Comparison of ENCODE assay signal across 9 cellular contexts in the genomic region with DNA sequence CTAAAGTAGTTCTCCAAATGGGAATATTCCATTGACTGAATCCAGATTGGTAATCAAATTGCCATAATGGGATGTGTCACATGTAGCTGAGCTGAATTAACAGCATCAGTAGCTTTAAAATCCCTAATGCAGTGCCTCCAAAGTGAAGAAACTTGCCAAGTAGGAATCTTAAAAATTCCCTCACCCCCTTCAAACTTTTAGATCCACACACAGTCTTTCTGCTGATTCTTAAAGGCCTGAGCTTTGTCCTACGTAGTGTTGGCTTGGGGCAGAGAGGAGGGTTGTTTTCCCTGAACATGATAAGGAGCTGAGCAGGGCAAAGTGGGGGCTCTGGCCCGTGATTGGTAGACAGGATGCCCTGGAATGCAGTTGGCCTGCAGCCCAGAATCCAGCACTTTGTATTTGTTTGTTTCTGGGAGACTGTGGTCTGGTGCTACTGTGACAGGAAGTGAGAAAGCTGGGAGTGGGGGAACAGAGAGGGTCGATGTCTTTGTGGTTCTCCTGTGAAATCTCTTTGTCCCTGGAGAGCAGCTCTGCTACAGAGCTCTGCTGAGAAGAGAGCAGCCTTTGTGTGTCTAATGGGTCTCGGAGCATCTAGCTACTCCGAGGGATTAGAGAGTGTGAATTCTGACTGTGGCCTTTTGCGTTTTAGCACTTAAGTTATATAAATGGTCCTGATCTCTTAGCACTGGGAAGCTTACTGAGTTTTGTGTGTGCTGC. TPM values are rescaled to one million over a fixed set of nuclear protein-coding genes. Genes with fewer than 3 reads are reported as not detected.
A peak's percentile ranks its signal among the peaks of the same experiment; 100 is the strongest.
DNase-seq lines count a peak whose midpoint lies in the region; TF ChIP-seq lines count a peak whose summit lies in the region.
"Had no signal": no experiment of that assay in that cellular context is flagged by ENCODE, and none has a peak within 500 bp of the region (broad histone marks: within the 10 kb centered on the region; RNA-seq: fewer than 3 reads in every experiment).

No MANE protein-coding gene starts in this region.

- peak overlapping the region; percentile 89 to 92 for H3K27ac ChIP-seq in SK-N-SH (ENCODE audit: low read depth in 2 of 2, low read length in 1 of 2)

- H3K4me2 ChIP-seq in SK-N-SH, result peak overlapping the region; percentile 76

- peak overlapping the region; percentile 64 for H3K4me3 Mint-ChIP-seq in nephron progenitor cell
- H3K4me3 Mint-ChIP-seq: activated naive CD8-positive, alpha-beta T cell had no signal

- H3K79me2 ChIP-seq in SK-N-SH (ENCODE audit: insufficient read depth), result peaks cover 95% of the 10 kb centered on the region

- peaks cover 35 to 53% of the 10 kb centered on the region in 2 experiments for H3K4me1 ChIP-seq in SK-N-SH (ENCODE audit: control insufficient read depth in 1 of 2, insufficient read depth in 2 of 2, low read depth in 1 of 2, low read length in 1 of 2)

- no peak for TF ChIP-seq CTCF in SK-N-SH (IDR thresholded peaks at IDR 0.05)
- no peak for TF ChIP-seq CTCF in fibroblast of pulmonary artery (IDR thresholded peaks at IDR 0.05; ENCODE audit: low read length, missing control alignments)
- no peak for TF ChIP-seq CTCF in nephron progenitor cell (IDR thresholded peaks at IDR 0.05)

- no peak for TF ChIP-seq RAD21 in SK-N-SH (IDR thresholded peaks at IDR 0.05; ENCODE audit: low read length)

- H3K9me3 Mint-ChIP-seq in nephron progenitor cell, result no peaks in the 10 kb centered on the region

- H3K36me3 ChIP-seq in SK-N-SH (replicated peaks in 1 of 2; ENCODE audit: control insufficient read depth in 1 of 2, insufficient read depth in 2 of 2, low read length in 1 of 2), result peaks cover 0 to 4% of the 10 kb centered on the region in 2 experiments

- H3K27ac Mint-ChIP-seq in nephron progenitor cell, result peak overlapping the region; percentile 97
- H3K27ac Mint-ChIP-seq: activated naive CD8-positive, alpha-beta T cell had no signal

- H3K27me3 ChIP-seq in SK-N-SH (ENCODE audit: insufficient read depth), result no peaks in the 10 kb centered on the region

- peaks cover 59% of the 10 kb centered on the region for H4K20me1 ChIP-seq in SK-N-SH (ENCODE audit: insufficient read depth)

- H3K4me1 Mint-ChIP-seq in nephron progenitor cell, result peaks cover 85% of the 10 kb centered on the region

- 8% methylated on average over 6 of the region's 6 CpGs for WGBS in SK-N-SH (ENCODE audit: low lambda C conversion rate)

- CTCF ChIA-PET in SK-N-SH (lab: Yijun Ruan, JAX), result interaction anchor here (0.9 to 7.6 kb wide), 7 partner anchors 14 to 321 kb away, joined by 3 to 43 read pairs (median 4); a partner anchor contains a TSS

- H3K9me3 ChIP-seq in SK-N-SH, result no peaks in the 10 kb centered on the region

- DNase-seq in NCI-H446 (lab: John Stamatoyannopoulos, UW) (peak; percentile 41 to 48), NCI-H446 treated with DMSO at 0.1 percent for 48 hours (lab: John Stamatoyannopoulos, UW) (no peak), SK-N-SH (peak; percentile 83), fibroblast of pulmonary artery (ENCODE audit: low read depth) (peak; percentile 100), nephron progenitor cell (peak; percentile 64), SHP77 treated with DMSO at 0.1 percent for 48 hours (lab: John Stamatoyannopoulos, UW) (no peak), middle frontal gyrus (ENCODE audit: extremely low spot score, low spot score) (no peak), NCI-H774 (lab: John Stamatoyannopoulos, UW) (no peak)

- peaks cover 21% of the 10 kb centered on the region for H3K36me3 Mint-ChIP-seq in nephron progenitor cell (ENCODE audit: low read depth)

- H2AFZ ChIP-seq in SK-N-SH (ENCODE audit: low read depth), result no peak overlapping the region; the same call in 1 of the 2 replicates

- peaks cover 16% of the 10 kb centered on the region for H3F3A ChIP-seq in SK-N-SH (replicated peaks; ENCODE audit: insufficient read depth)

- H3K4me3 ChIP-seq in SK-N-SH (ENCODE audit: low read depth in 2 of 2, low read length in 1 of 2) (peak overlapping the region; percentile 19 to 43), fibroblast of pulmonary artery (replicated peaks; ENCODE audit: low read depth, low read length) (peak overlapping the region; percentile 39)

- no peaks in the 10 kb centered on the region for H3K27me3 Mint-ChIP-seq in nephron progenitor cell (ENCODE audit: low read depth, poor library complexity)
- H3K27me3 Mint-ChIP-seq: activated naive CD8-positive, alpha-beta T cell had no signal

- H3K9me2 ChIP-seq in SK-N-SH, result no peaks in the 10 kb centered on the region

- POLR2A ChIA-PET in SK-N-SH (lab: Yijun Ruan, JAX), result interaction anchor here (0.7 to 1.5 kb wide), 4 partner anchors 16 to 22 kb away, joined by 3 to 6 read pairs (median 3); a partner anchor contains a TSS

- peak in 1 of 2 experiments; percentile 52; a peak in 3 of 4 replicates for TF ChIP-seq EP300 in SK-N-SH (IDR thresholded peaks at IDR 0.05; ENCODE audit: borderline replicate concordance in 1 of 2, low read depth in 1 of 2, low read length in 1 of 2)

- peak overlapping the region; percentile 59 for H3K9ac ChIP-seq in SK-N-SH

TF ChIP-seq in SK-N-SH, 30 proteins besides CTCF, POLR2A, EP300 and RAD21 (continues in another document):
- TF ChIP-seq NFIC (IDR thresholded peaks at IDR 0.05; ENCODE audit: borderline replicate concordance) (peak; percentile 95), TEAD4 (IDR thresholded peaks at IDR 0.05; ENCODE audit: borderline replicate concordance, insufficient read depth) (peak; percentile 82; the same call in 1 of the 2 replicates), EZH2phosphoT487 (IDR thresholded peaks at IDR 0.05; ENCODE audit: borderline replicate concordance, low read depth) (no peak), MEF2A (IDR thresholded peaks at IDR 0.05; ENCODE audit: borderline replicate concordance, low read depth) (no peak), RXRA (IDR thresholded peaks at IDR 0.05; ENCODE audit: borderline replicate concordance, low read depth) (peak; percentile 71; the same call in 1 of the 2 replicates), SMC3 (IDR thresholded peaks at IDR 0.05; ENCODE audit: low read depth, low read length) (no peak), RCOR1 (IDR thresholded peaks at IDR 0.05; ENCODE audit: low read length) (peak; percentile 99), YY1 (IDR thresholded peaks at IDR 0.05; ENCODE audit: low read depth) (no peak), POLR2AphosphoS5 (IDR thresholded peaks at IDR 0.05; ENCODE audit: low read depth, low read length) (peak; percentile 47), MXI1 (IDR thresholded peaks at IDR 0.05; ENCODE audit: low read depth, low read length) (peak; percentile 42), FOXM1 (IDR thresholded peaks at IDR 0.05; ENCODE audit: low read depth) (no peak)
- TF ChIP-seq, protein P1, sequence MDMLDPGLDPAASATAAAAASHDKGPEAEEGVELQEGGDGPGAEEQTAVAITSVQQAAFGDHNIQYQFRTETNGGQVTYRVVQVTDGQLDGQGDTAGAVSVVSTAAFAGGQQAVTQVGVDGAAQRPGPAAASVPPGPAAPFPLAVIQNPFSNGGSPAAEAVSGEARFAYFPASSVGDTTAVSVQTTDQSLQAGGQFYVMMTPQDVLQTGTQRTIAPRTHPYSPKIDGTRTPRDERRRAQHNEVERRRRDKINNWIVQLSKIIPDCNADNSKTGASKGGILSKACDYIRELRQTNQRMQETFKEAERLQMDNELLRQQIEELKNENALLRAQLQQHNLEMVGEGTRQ (IDR thresholded peaks at IDR 0.05; ENCODE audit: borderline replicate concordance, low read depth, low read length), result no peak
- TF ChIP-seq, protein P2, sequence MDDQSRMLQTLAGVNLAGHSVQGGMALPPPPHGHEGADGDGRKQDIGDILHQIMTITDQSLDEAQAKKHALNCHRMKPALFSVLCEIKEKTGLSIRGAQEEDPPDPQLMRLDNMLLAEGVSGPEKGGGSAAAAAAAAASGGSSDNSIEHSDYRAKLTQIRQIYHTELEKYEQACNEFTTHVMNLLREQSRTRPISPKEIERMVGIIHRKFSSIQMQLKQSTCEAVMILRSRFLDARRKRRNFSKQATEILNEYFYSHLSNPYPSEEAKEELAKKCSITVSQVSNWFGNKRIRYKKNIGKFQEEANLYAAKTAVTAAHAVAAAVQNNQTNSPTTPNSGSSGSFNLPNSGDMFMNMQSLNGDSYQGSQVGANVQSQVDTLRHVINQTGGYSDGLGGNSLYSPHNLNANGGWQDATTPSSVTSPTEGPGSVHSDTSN (IDR thresholded peaks at IDR 0.05), result peak; percentile 44; the same call in 1 of the 2 replicates
- TF ChIP-seq, protein P3, sequence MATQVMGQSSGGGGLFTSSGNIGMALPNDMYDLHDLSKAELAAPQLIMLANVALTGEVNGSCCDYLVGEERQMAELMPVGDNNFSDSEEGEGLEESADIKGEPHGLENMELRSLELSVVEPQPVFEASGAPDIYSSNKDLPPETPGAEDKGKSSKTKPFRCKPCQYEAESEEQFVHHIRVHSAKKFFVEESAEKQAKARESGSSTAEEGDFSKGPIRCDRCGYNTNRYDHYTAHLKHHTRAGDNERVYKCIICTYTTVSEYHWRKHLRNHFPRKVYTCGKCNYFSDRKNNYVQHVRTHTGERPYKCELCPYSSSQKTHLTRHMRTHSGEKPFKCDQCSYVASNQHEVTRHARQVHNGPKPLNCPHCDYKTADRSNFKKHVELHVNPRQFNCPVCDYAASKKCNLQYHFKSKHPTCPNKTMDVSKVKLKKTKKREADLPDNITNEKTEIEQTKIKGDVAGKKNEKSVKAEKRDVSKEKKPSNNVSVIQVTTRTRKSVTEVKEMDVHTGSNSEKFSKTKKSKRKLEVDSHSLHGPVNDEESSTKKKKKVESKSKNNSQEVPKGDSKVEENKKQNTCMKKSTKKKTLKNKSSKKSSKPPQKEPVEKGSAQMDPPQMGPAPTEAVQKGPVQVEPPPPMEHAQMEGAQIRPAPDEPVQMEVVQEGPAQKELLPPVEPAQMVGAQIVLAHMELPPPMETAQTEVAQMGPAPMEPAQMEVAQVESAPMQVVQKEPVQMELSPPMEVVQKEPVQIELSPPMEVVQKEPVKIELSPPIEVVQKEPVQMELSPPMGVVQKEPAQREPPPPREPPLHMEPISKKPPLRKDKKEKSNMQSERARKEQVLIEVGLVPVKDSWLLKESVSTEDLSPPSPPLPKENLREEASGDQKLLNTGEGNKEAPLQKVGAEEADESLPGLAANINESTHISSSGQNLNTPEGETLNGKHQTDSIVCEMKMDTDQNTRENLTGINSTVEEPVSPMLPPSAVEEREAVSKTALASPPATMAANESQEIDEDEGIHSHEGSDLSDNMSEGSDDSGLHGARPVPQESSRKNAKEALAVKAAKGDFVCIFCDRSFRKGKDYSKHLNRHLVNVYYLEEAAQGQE (IDR thresholded peaks at IDR 0.05; ENCODE audit: low read depth, low read length), result 0 out of 2 replicates have a peak, but pooled peaks have one; percentile 47

RNA-seq across cellular contexts. Expression of a gene that starts 16.9 kb away (rescaled TPM):
- polyA plus RNA-seq in SK-N-SH (2012; rRNA removed), result 39.4 and 49.4 TPM in 2 replicates
- 38.3 and 40.5 TPM in 2 replicates for polyA plus RNA-seq in SK-N-SH (2012; cell fraction: cytosol; rRNA removed)
- polyA plus RNA-seq in SK-N-SH (2012; cell fraction: nucleus; rRNA removed), result 59.2 and 69.5 TPM in 2 replicates

RNA-seq across cellular contexts. Expression of a gene that starts 26.9 kb away (rescaled TPM):
- not detected in 2 replicates for polyA plus RNA-seq in SK-N-SH (2012; rRNA removed)
- not detected in 2 replicates for polyA plus RNA-seq in SK-N-SH (2012; cell fraction: cytosol; rRNA removed)
- not detected in 2 replicates for polyA plus RNA-seq in SK-N-SH (2012; cell fraction: nucleus; rRNA removed)

RNA-seq across cellular contexts. Expression of a gene that starts 37.2 kb away (rescaled TPM):
- polyA plus RNA-seq in SK-N-SH (2012; rRNA removed), result 291 and 333 TPM in 2 replicates
- 289 and 306 TPM in 2 replicates for polyA plus RNA-seq in SK-N-SH (2012; cell fraction: cytosol; rRNA removed)
- polyA plus RNA-seq in SK-N-SH (2012; cell fraction: nucleus; rRNA removed), result 183 and 301 TPM in 2 replicates

Comparison
In these comparisons a context has a peak if more than half of its experiments do, and no peak if none do; other contexts are left out.
1. DNase-seq: peak in NCI-H446 (2 of 2), SK-N-SH (single experiment), fibroblast of pulmonary artery (single experiment) and nephron progenitor cell (single experiment); none in NCI-H446 treated with DMSO at 0.1 percent for 48 hours (single experiment), SHP77 treated with DMSO at 0.1 percent for 48 hours (single experiment), middle frontal gyrus (single experiment) and NCI-H774 (single experiment).